Comparison of ENCODE assay signal across 1 cellular context in the genomic region with DNA sequence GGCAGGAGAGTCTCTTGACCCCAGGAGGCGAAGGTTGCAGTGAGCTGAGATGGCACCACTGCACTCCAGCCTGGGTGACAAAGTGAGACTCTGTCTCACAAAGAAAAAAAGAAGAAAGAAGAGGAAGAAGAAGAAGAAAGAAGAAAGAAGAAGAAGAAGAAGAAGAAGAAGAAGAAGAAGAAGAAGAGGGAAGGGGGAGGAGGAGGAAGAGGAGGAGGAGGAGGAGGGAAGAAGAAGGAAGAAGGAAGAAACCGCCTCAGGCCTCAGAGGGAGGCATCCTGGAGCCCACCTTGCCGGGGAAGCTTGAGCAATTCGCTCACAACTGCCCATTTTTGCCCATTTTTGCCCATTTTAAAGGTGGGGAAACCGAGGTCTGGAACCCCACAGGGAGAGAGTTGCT.
TF ChIP-seq lines count a peak whose summit lies in the region.

No MANE protein-coding gene starts in this region.

TF ChIP-seq in HEK293, 187 proteins besides CTCF, POLR2A, EP300 and RAD21 (continued from another document):
- TF ChIP-seq ZNF18 (tag by site-specific recombination; IDR thresholded peaks at IDR 0.05) = no peak
- 0 out of 2 replicates have a peak, but pooled peaks have one; percentile 41 for TF ChIP-seq SALL2 (tag by site-specific recombination; IDR thresholded peaks at IDR 0.05; ENCODE audit: borderline replicate concordance)
- no peak for TF ChIP-seq ZNF692 (tag by site-specific recombination; IDR thresholded peaks at IDR 0.05)
- peak; percentile 90 for TF ChIP-seq ZNF513 (tag by site-specific recombination; IDR thresholded peaks at IDR 0.05)
